Comparison of ENCODE assay signal across 17 cellular contexts in genomic region chr4:3290476-3290875, GRCh38. TPM values are rescaled to one million over a fixed set of nuclear protein-coding genes. Genes with fewer than 3 reads are reported as not detected.
DNase-seq lines count a peak whose midpoint lies in the region; ATAC-seq and TF ChIP-seq lines count a peak whose summit lies in the region.
"Had no signal": no experiment of that assay in that cellular context is flagged by ENCODE, and none has a peak within 500 bp of the region (broad histone marks: within the 10 kb centered on the region; RNA-seq: fewer than 3 reads in every experiment).

No MANE protein-coding gene starts in this region.

- no peak overlapping the region for H3K4me3 Mint-ChIP-seq in activated CD4-positive, alpha-beta memory T cell treated with anti-CD3 and anti-CD28 coated beads, Interleukin-2, amount 10 ng/mL, durations not matched to agents 7 days and 5 days
- H3K4me3 Mint-ChIP-seq in activated CD4-positive, alpha-beta memory T cell treated with anti-CD3 and anti-CD28 coated beads for 36 hours = no peak overlapping the region
- no peak overlapping the region for H3K4me3 Mint-ChIP-seq in osteocyte (ENCODE audit: unreplicated experiment)
- no peak overlapping the region for H3K4me3 Mint-ChIP-seq in Calu3 (ENCODE audit: low read depth, unreplicated experiment)
- H3K4me3 Mint-ChIP-seq: CD8-positive, alpha-beta T cell; T-helper 1 cell treated with Interleukin-12 subunit alpha and Interleukin-12 subunit beta and Interleukin-4 antibody, amounts not matched to agents 30 μg/mL and 1 μg/mL, for 36 hours had no signal

- no peaks in the 10 kb centered on the region for H3K9me3 ChIP-seq in HCT116 (ENCODE audit: control insufficient read depth in 1 of 2, insufficient read depth in 1 of 2, low read depth in 1 of 2, low read length in 2 of 2)
- H3K9me3 ChIP-seq: prostate gland had no signal

- H3K4me1 Mint-ChIP-seq in activated CD4-positive, alpha-beta memory T cell treated with anti-CD3 and anti-CD28 coated beads, Interleukin-2, amount 10 ng/mL, durations not matched to agents 7 days and 5 days = peaks cover 12% of the 10 kb centered on the region
- H3K4me1 Mint-ChIP-seq in activated CD4-positive, alpha-beta memory T cell treated with anti-CD3 and anti-CD28 coated beads for 36 hours (ENCODE audit: low read depth) = peaks cover 12% of the 10 kb centered on the region
- peaks cover 24% of the 10 kb centered on the region for H3K4me1 Mint-ChIP-seq in osteocyte (ENCODE audit: unreplicated experiment)
- peaks cover 20% of the 10 kb centered on the region for H3K4me1 Mint-ChIP-seq in Calu3 (ENCODE audit: low read depth, unreplicated experiment)

- peaks cover 14 to 24% of the 10 kb centered on the region in 2 experiments for H3K4me1 ChIP-seq in HCT116 (ENCODE audit: control insufficient read depth in 1 of 2, insufficient read depth in 2 of 2, low read length in 2 of 2)
- H3K4me1 ChIP-seq: prostate gland had no signal

- peak; percentile 6 for DNase-seq in activated CD4-positive, alpha-beta memory T cell treated with anti-CD3 and anti-CD28 coated beads, Interleukin-2, amount 10 ng/mL, durations not matched to agents 7 days and 5 days
- no peak for DNase-seq in activated CD4-positive, alpha-beta memory T cell treated with anti-CD3 and anti-CD28 coated beads for 36 hours
- DNase-seq in HCT116 (ENCODE audit: low read depth, low spot score) = no peak
- DNase-seq in dorsolateral prefrontal cortex = peak in 6 of 10 donors; percentile 2 to 57 (median 18)
- DNase-seq in osteocyte (ENCODE audit: extremely low spot score, unreplicated experiment) = peak; percentile 76
- DNase-seq in substantia nigra (lab: John Stamatoyannopoulos, UW) = no peak
- no peak for DNase-seq in Calu3
- DNase-seq: activated T-cell treated with anti-CD3 and anti-CD28 coated beads for 4 hours; GM23248; hippocampal formation; NCI-H446; stimulated activated naive CD4-positive, alpha-beta T cell had no signal

- H3K27ac Mint-ChIP-seq in activated CD4-positive, alpha-beta memory T cell treated with anti-CD3 and anti-CD28 coated beads, Interleukin-2, amount 10 ng/mL, durations not matched to agents 7 days and 5 days = no peak overlapping the region
- H3K27ac Mint-ChIP-seq in activated CD4-positive, alpha-beta memory T cell treated with anti-CD3 and anti-CD28 coated beads for 36 hours = no peak overlapping the region
- no peak overlapping the region for H3K27ac Mint-ChIP-seq in osteocyte (ENCODE audit: unreplicated experiment)
- no peak overlapping the region for H3K27ac Mint-ChIP-seq in Calu3 (ENCODE audit: unreplicated experiment)
- H3K27ac Mint-ChIP-seq: CD8-positive, alpha-beta T cell; T-helper 1 cell treated with Interleukin-12 subunit alpha and Interleukin-12 subunit beta and Interleukin-4 antibody, amounts not matched to agents 30 μg/mL and 1 μg/mL, for 36 hours had no signal

- H3K9me3 Mint-ChIP-seq in activated CD4-positive, alpha-beta memory T cell treated with anti-CD3 and anti-CD28 coated beads, Interleukin-2, amount 10 ng/mL, durations not matched to agents 7 days and 5 days = no peaks in the 10 kb centered on the region
- H3K9me3 Mint-ChIP-seq in activated CD4-positive, alpha-beta memory T cell treated with anti-CD3 and anti-CD28 coated beads for 36 hours = no peaks in the 10 kb centered on the region
- H3K9me3 Mint-ChIP-seq in osteocyte (ENCODE audit: unreplicated experiment) (no peaks in the 10 kb centered on the region), Calu3 (ENCODE audit: low read depth, unreplicated experiment) (no peaks in the 10 kb centered on the region)
- H3K9me3 Mint-ChIP-seq: CD8-positive, alpha-beta T cell; T-helper 1 cell treated with Interleukin-12 subunit alpha and Interleukin-12 subunit beta and Interleukin-4 antibody, amounts not matched to agents 30 μg/mL and 1 μg/mL, for 36 hours had no signal

- H3K9me2 ChIP-seq in HCT116 (ENCODE audit: insufficient read depth) = no peaks in the 10 kb centered on the region

- CTCF ChIA-PET in activated CD4-positive, alpha-beta memory T cell treated with anti-CD3 and anti-CD28 coated beads, Interleukin-2, amount 10 ng/mL, durations not matched to agents 7 days and 5 days (lab: Charles Lee) = no interaction called here
- CTCF ChIA-PET in activated CD4-positive, alpha-beta memory T cell treated with anti-CD3 and anti-CD28 coated beads for 36 hours (lab: Charles Lee) = no interaction called here
- CTCF ChIA-PET in HCT116 (lab: Charles Lee) (no interaction called here), Calu3 (lab: Charles Lee) (no interaction called here)

- H3K9ac ChIP-seq in HCT116 (ENCODE audit: low read length) = no peak overlapping the region
- H3K9ac ChIP-seq: GM23248 had no signal

- no peak for TF ChIP-seq RAD21 in HCT116 (IDR thresholded peaks at IDR 0.05; ENCODE audit: low read depth)

- ATAC-seq in HCT116 (no peak), GM21423 (IDR thresholded peaks at IDR 0.05; ENCODE audit: unreplicated experiment) (no peak)
- ATAC-seq: CD8-positive, alpha-beta T cell had no signal

- no peak overlapping the region for H3K4me2 ChIP-seq in HCT116 (ENCODE audit: low read length)

- no peak overlapping the region for H3K4me3 ChIP-seq in HCT116 (replicated peaks in 1 of 2; ENCODE audit: low read depth in 1 of 2, low read length in 2 of 2)
- H3K4me3 ChIP-seq in dorsolateral prefrontal cortex = no peak overlapping the region
- H3K4me3 ChIP-seq: cardiac muscle cell, GM23248, prostate gland had no signal

- no TSS peak for BruUV-seq in HCT116 (replicated peaks; lab: Mats Ljungman, UMichigan)
- no TSS peak for BruUV-seq in Calu3 (replicated peaks; lab: Mats Ljungman, UMichigan)

- POLR2A ChIA-PET in activated CD4-positive, alpha-beta memory T cell treated with anti-CD3 and anti-CD28 coated beads, Interleukin-2, amount 10 ng/mL, durations not matched to agents 7 days and 5 days (lab: Charles Lee) = no interaction called here
- POLR2A ChIA-PET in activated CD4-positive, alpha-beta memory T cell treated with anti-CD3 and anti-CD28 coated beads for 36 hours (lab: Charles Lee) = interaction anchor here (1.3 kb wide), 1 partner anchor 28 kb away, joined by 3 read pairs; no protein-coding TSS in a partner anchor
- POLR2A ChIA-PET in HCT116 (lab: Charles Lee) = no interaction called here

- H4K20me1 ChIP-seq in HCT116 (ENCODE audit: insufficient read depth) = no peaks in the 10 kb centered on the region

- TF ChIP-seq POLR2A in HCT116 (IDR thresholded peaks at IDR 0.05; ENCODE audit: borderline replicate concordance, extremely low read depth, insufficient read depth, insufficient read length) = no peak

- peaks cover 40% of the 10 kb centered on the region for H3K27me3 Mint-ChIP-seq in activated CD4-positive, alpha-beta memory T cell treated with anti-CD3 and anti-CD28 coated beads, Interleukin-2, amount 10 ng/mL, durations not matched to agents 7 days and 5 days
- peaks cover 14% of the 10 kb centered on the region for H3K27me3 Mint-ChIP-seq in activated CD4-positive, alpha-beta memory T cell treated with anti-CD3 and anti-CD28 coated beads for 36 hours
- peaks cover 2% of the 10 kb centered on the region for H3K27me3 Mint-ChIP-seq in osteocyte (ENCODE audit: unreplicated experiment)
- H3K27me3 Mint-ChIP-seq in Calu3 (ENCODE audit: unreplicated experiment) = peaks cover 14% of the 10 kb centered on the region

- intact Hi-C loops in activated CD4-positive, alpha-beta memory T cell treated with anti-CD3 and anti-CD28 coated beads for 36 hours (cut with micrococcal nuclease) = no loop called here
- intact Hi-C loops in HCT116 (cut with micrococcal nuclease) (no loop called here), dorsolateral prefrontal cortex (cut with DNase I) (loop anchor here (2.0 to 10.0 kb wide), 2 partner anchors 54 to 240 kb away; no protein-coding TSS in a partner anchor), Calu3 (cut with micrococcal nuclease; ENCODE audit: unreplicated experiment) (no loop called here)

- H3K27me3 ChIP-seq in HCT116 (ENCODE audit: insufficient read depth, low read length) (no peaks in the 10 kb centered on the region), dorsolateral prefrontal cortex (peaks cover 0 to 8% (median 0%) of the 10 kb centered on the region in 45 donors)
- H3K27me3 ChIP-seq: cardiac muscle cell had no signal

- no peak for TF ChIP-seq CTCF in HCT116 (IDR thresholded peaks at IDR 0.05 in 2 of 3, conservative IDR thresholded peaks at IDR 0.05 in 1 of 3; ENCODE audit: borderline replicate concordance in 1 of 3, insufficient read depth in 1 of 3, low read depth in 2 of 3, low read length in 2 of 3)
- no peak for TF ChIP-seq CTCF in dorsolateral prefrontal cortex (IDR thresholded peaks at IDR 0.05 in 54 of 56, conservative IDR thresholded peaks at IDR 0.05 in 2 of 56; ENCODE audit: low read depth in 1 of 56, partially characterized antibody in 56 of 56)
- no peak for TF ChIP-seq CTCF in osteocyte (IDR thresholded peaks at IDR 0.05)
- TF ChIP-seq CTCF in Calu3 (IDR thresholded peaks at IDR 0.05; ENCODE audit: unreplicated experiment) = no peak

- no peak overlapping the region for H2AFZ ChIP-seq in HCT116 (ENCODE audit: low read depth, low read length, poor library complexity, severe bottlenecking)
- H2AFZ ChIP-seq: GM23248 had no signal

- H3K27ac ChIP-seq in HCT116 (ENCODE audit: low read depth, low read length) (0 out of 2 replicates have a peak overlapping the region, but pooled peaks have one; percentile 82), dorsolateral prefrontal cortex (peak overlapping the region in 1 of 59 donors; percentile 97), substantia nigra (ENCODE audit: low read depth, low read length, poor library complexity, severe bottlenecking) (no peak overlapping the region)
- H3K27ac ChIP-seq: cardiac muscle cell, GM23248 had no signal

- peaks cover 6% of the 10 kb centered on the region; the same call in 1 of the 2 replicates for H3K79me2 ChIP-seq in HCT116 (ENCODE audit: insufficient read depth, low read length)

- H3K36me3 Mint-ChIP-seq in activated CD4-positive, alpha-beta memory T cell treated with anti-CD3 and anti-CD28 coated beads, Interleukin-2, amount 10 ng/mL, durations not matched to agents 7 days and 5 days (ENCODE audit: low read depth) = no peaks in the 10 kb centered on the region
- no peaks in the 10 kb centered on the region for H3K36me3 Mint-ChIP-seq in activated CD4-positive, alpha-beta memory T cell treated with anti-CD3 and anti-CD28 coated beads for 36 hours
- peaks cover under 1% of the 10 kb centered on the region for H3K36me3 Mint-ChIP-seq in osteocyte (ENCODE audit: unreplicated experiment)
- peaks cover 21% of the 10 kb centered on the region for H3K36me3 Mint-ChIP-seq in Calu3 (ENCODE audit: insufficient read depth, unreplicated experiment)

- H3K36me3 ChIP-seq in HCT116 (ENCODE audit: control insufficient read depth in 1 of 2, insufficient read depth in 2 of 2, low read length in 2 of 2) = no peaks in the 10 kb centered on the region
- H3K36me3 ChIP-seq: cardiac muscle cell, prostate gland had no signal

- RAD21 ChIA-PET in HCT116 (lab: Charles Lee; ENCODE audit: low non-redundant PET in 1 of 2, low total read pairs in 2 of 2, uncharacterized antibody in 2 of 2, unreplicated experiment in 2 of 2) = no interaction called here

RNA-seq across cellular contexts. Expression of gene RGS12, which starts 2.3 kb away (rescaled TPM):
- 1 to 10 TPM; 7.4 to 7.5 TPM for total RNA-seq in activated CD4-positive, alpha-beta memory T cell treated with anti-CD3 and anti-CD28 coated beads, Interleukin-2, amount 10 ng/mL, durations not matched to agents 7 days and 5 days
- total RNA-seq in activated CD4-positive, alpha-beta memory T cell treated with anti-CD3 and anti-CD28 coated beads for 36 hours = 1 to 10 TPM; 8.6 to 8.8 TPM
- total RNA-seq in HCT116 (2021; ENCODE audit: unreplicated experiment) = 22.2 TPM
- 17.5 and 28.1 TPM in 2 replicates for polyA plus RNA-seq in HCT116 (2012)
- total RNA-seq in dorsolateral prefrontal cortex = 100 to 1,000 TPM in 5 of 120 experiments, 10 to 100 TPM in 115; 37.5 to 114 (median 72.2) TPM
- total RNA-seq in osteocyte = 32.5 and 35.6 TPM in 2 replicates
- total RNA-seq in Calu3 (2022) = 11.1 and 13.9 TPM in 2 replicates

RNA-seq across cellular contexts. Expression of gene MSANTD1, which starts 41.5 kb away (rescaled TPM):
- under 1 TPM; 0.60 to 0.65 TPM for total RNA-seq in activated CD4-positive, alpha-beta memory T cell treated with anti-CD3 and anti-CD28 coated beads, Interleukin-2, amount 10 ng/mL, durations not matched to agents 7 days and 5 days
- under 1 TPM; 0.39 to 0.45 TPM for total RNA-seq in activated CD4-positive, alpha-beta memory T cell treated with anti-CD3 and anti-CD28 coated beads for 36 hours
- total RNA-seq in HCT116 (2021; ENCODE audit: unreplicated experiment) (0.71 TPM), dorsolateral prefrontal cortex (10 to 100 TPM in 16 of 120 experiments, 1 to 10 TPM in 104; 3.0 to 16.7 (median 6.9) TPM), osteocyte (0.83 and 1.1 TPM in 2 replicates), Calu3 (2022) (1.4 and 1.6 TPM in 2 replicates)
- polyA plus RNA-seq in HCT116 (2012) = 0.29 and 0.39 TPM in 2 replicates
- total RNA-seq: GM23248 had no signal
- polyA plus RNA-seq: GM23248 had no signal

Comparison
In these comparisons a context has a peak if more than half of its experiments do, and no peak if none do; other contexts are left out.
1. DNase-seq: peak in activated CD4-positive, alpha-beta memory T cell treated with anti-CD3 and anti-CD28 coated beads, Interleukin-2, amount 10 ng/mL, durations not matched to agents 7 days and 5 days (single experiment), dorsolateral prefrontal cortex (6 of 10) and osteocyte (single experiment); none in activated CD4-positive, alpha-beta memory T cell treated with anti-CD3 and anti-CD28 coated beads for 36 hours (single experiment), HCT116 (single experiment), substantia nigra (0 of 49) and Calu3 (single experiment).
2. intact Hi-C loops: an anchor here in dorsolateral prefrontal cortex (2.0 to 10.0 kb wide); none called in activated CD4-positive, alpha-beta memory T cell treated with anti-CD3 and anti-CD28 coated beads for 36 hours, HCT116 and Calu3.